Comparison of ENCODE assay signal across 10 cellular contexts in the genomic region with DNA sequence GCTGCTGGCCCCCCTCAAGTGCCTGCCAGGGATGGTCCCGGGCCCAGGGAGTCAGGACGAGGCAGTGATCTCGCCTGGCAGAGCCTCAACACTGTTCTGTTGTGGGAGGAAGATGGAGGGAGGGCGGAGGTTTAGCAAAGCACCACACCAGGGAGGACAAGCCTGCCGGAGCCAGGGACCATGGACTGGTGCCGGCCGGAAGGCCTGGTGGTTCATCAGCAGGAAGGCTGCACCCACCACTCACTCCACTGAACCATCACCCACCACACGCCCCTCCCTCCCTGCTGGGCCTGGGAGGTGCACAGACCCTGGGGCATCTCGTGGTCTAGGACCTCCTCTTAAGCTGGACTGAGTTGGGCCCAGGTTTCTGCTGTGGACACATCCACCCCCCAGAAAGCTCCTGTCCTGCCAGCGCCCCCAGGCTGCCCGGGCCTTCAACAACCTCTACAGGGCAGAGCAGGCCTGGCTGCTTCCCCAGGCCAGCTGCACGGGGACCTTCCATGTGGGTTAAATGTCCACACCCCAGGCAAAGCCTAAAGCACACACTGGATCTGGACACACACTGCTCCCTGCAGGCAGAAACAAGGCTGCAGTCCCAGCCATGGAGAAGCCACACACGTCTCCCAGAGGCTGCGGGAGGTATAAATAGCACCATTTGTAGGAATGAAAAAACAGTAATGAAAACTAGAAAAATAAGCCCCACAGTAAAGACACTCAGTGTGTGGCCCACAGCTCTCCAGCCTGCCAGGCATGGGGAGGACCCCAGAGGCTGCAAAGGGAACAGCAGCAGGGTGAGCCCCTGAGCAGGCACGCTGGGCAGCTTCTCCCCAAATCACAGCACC. TPM values are rescaled to one million over a fixed set of nuclear protein-coding genes. Genes with fewer than 3 reads are reported as not detected.
DNase-seq lines count a peak whose midpoint lies in the region; ATAC-seq, FAIRE-seq and TF ChIP-seq lines count a peak whose summit lies in the region.
"Had no signal": no experiment of that assay in that cellular context is flagged by ENCODE, and none has a peak within 500 bp of the region (broad histone marks: within the 10 kb centered on the region; RNA-seq: fewer than 3 reads in every experiment).

No MANE protein-coding gene starts in this region.

- H4K20me1 ChIP-seq in keratinocyte (ENCODE audit: control insufficient read depth, extremely low read depth, insufficient read depth, low read length) = peaks cover 14% of the 10 kb centered on the region

- ATAC-seq in Right ventricle myocardium superior (ENCODE audit: poor library complexity) = peak; percentile 60
- no peak for ATAC-seq in GM21423 (IDR thresholded peaks at IDR 0.05; ENCODE audit: unreplicated experiment)
- no peak for ATAC-seq in GM18519 (IDR thresholded peaks at IDR 0.05; ENCODE audit: low FRiP score, unreplicated experiment)
- ATAC-seq in omental fat pad (ENCODE audit: low FRiP score) = no peak

- peaks cover 9% of the 10 kb centered on the region for H3K4me1 ChIP-seq in keratinocyte (ENCODE audit: control insufficient read depth, extremely low read depth, insufficient read depth, low read length)
- H3K4me1 ChIP-seq: Caco-2 had no signal

- H3K9me1 ChIP-seq in keratinocyte (ENCODE audit: control insufficient read depth, extremely low read depth, insufficient read depth, low read length) = peaks cover 2% of the 10 kb centered on the region

- FAIRE-seq in keratinocyte (lab: Jason Lieb, UNC) (no peak), D721Med (lab: Jason Lieb, UNC) (no peak)
- FAIRE-seq: endothelial cell of umbilical vein had no signal

- peaks cover 0 to 21% of the 10 kb centered on the region in 2 experiments for H3K36me3 ChIP-seq in keratinocyte (ENCODE audit: control insufficient read depth in 2 of 2, extremely low read depth in 1 of 2, insufficient read depth in 2 of 2, low read length in 2 of 2)

- no peak overlapping the region for H3K27ac ChIP-seq in keratinocyte (ENCODE audit: control insufficient read depth, insufficient read depth, low read length)

- dilution Hi-C loops in keratinocyte (cut with MboI; ENCODE audit: extremely low pct_ligation_motif_present, low sequenced_read_pairs) = no loop called here

- peaks cover 45% of the 10 kb centered on the region for H3K79me2 ChIP-seq in keratinocyte (ENCODE audit: control insufficient read depth, insufficient read depth, low read length)

- intact Hi-C loops in Right ventricle myocardium superior (cut with DNase I) = no loop called here
- intact Hi-C loops in cardiac septum (cut with DNase I) = no loop called here

- no peak overlapping the region for H3K4me2 ChIP-seq in keratinocyte (ENCODE audit: control insufficient read depth, extremely low read depth, insufficient read depth, low read depth, low read length)

- no peaks in the 10 kb centered on the region for H3K27me3 ChIP-seq in keratinocyte (ENCODE audit: control insufficient read depth, extremely low read depth, insufficient read depth, low read length)

- TF ChIP-seq CTCF in keratinocyte (optimal IDR thresholded peaks at IDR 0.05 in 1 of 3, IDR thresholded peaks at IDR 0.05 in 1 of 3, conservative IDR thresholded peaks at IDR 0.05 in 1 of 3; ENCODE audit: extremely low read depth in 1 of 3, insufficient read depth in 2 of 3, low read length in 3 of 3) (peak in 2 of 3 experiments; percentile 13 to 33), omental fat pad (IDR thresholded peaks at IDR 0.05) (peak in 1 of 3 donors; percentile 17), D721Med (IDR thresholded peaks at IDR 0.05; ENCODE audit: insufficient read depth, missing control alignments) (no peak)

- no peak overlapping the region for H3K9ac ChIP-seq in keratinocyte (ENCODE audit: control insufficient read depth, extremely low read depth, insufficient read depth, low read length)

- DNase-seq in Right ventricle myocardium superior (peak; percentile 63), cardiac septum (ENCODE audit: low spot score) (no peak), amniotic epithelial cell (ENCODE audit: low read depth) (peak; percentile 32), keratinocyte (ENCODE audit: low read depth, low spot score) (no peak), omental fat pad (ENCODE audit: low spot score) (no peak), D721Med (ENCODE audit: insufficient read length, low spot score) (no peak)

- no peak overlapping the region for H3K4me3 ChIP-seq in keratinocyte (ENCODE audit: control insufficient read depth in 2 of 3, extremely low read depth in 1 of 3, insufficient read depth in 2 of 3, low read depth in 1 of 3, low read length in 3 of 3)

- no peaks in the 10 kb centered on the region for H3K9me3 ChIP-seq in keratinocyte (ENCODE audit: control insufficient read depth, low read depth, low read length)
- H3K9me3 ChIP-seq: Caco-2 had no signal

- H2AFZ ChIP-seq in keratinocyte (ENCODE audit: control insufficient read depth, low read length) = no peak overlapping the region

RNA-seq across cellular contexts. Expression of gene TMEM240, which starts 10.4 kb away (rescaled TPM):
- 7.5 TPM for total RNA-seq in Right ventricle myocardium superior
- 5.0 TPM for total RNA-seq in cardiac septum
- polyA plus RNA-seq in keratinocyte = 0.12 to 0.28 TPM (median 0.12 TPM) in 3 replicates
- polyA plus RNA-seq in keratinocyte (2011; ENCODE audit: low read depth) = not detected
- polyA plus RNA-seq in keratinocyte (2011; cell fraction: cytosol; rRNA removed) = 0.18 and 0.29 TPM in 2 replicates
- polyA plus RNA-seq in keratinocyte (2011; cell fraction: nucleus; rRNA removed) = 0.23 and 0.56 TPM in 2 replicates
- polyA plus RNA-seq in keratinocyte (2012; ENCODE audit: low replicate concordance) = 0.80 and 0.93 TPM in 2 replicates
- polyA minus RNA-seq in keratinocyte = not detected in 3 replicates
- polyA minus RNA-seq in keratinocyte (2011; cell fraction: cytosol; rRNA and poly(A)+ RNA removed) = not detected
- 1.1 TPM in 1 of 2 replicates, not detected in the other for polyA minus RNA-seq in keratinocyte (2011; cell fraction: nucleus; rRNA and poly(A)+ RNA removed)
- total RNA-seq in omental fat pad = 1 to 10 TPM; 2.6 to 3.5 (median 3.1) TPM

RNA-seq across cellular contexts. Expression of gene SSU72, which starts 23.9 kb away (rescaled TPM):
- total RNA-seq in Right ventricle myocardium superior (106 TPM), cardiac septum (90.7 TPM), omental fat pad (100 to 1,000 TPM in 3 of 4 donors, 10 to 100 TPM in 1; 95.7 to 130 (median 107) TPM)
- 60.2 to 147 TPM (median 79.7 TPM) in 3 replicates for polyA plus RNA-seq in keratinocyte
- 163 TPM for polyA plus RNA-seq in keratinocyte (2011; ENCODE audit: low read depth)
- 119 and 121 TPM in 2 replicates for polyA plus RNA-seq in keratinocyte (2011; cell fraction: cytosol; rRNA removed)
- polyA plus RNA-seq in keratinocyte (2011; cell fraction: nucleus; rRNA removed) = 59.6 and 59.8 TPM in 2 replicates
- polyA plus RNA-seq in keratinocyte (2012; ENCODE audit: low replicate concordance) = 129 and 156 TPM in 2 replicates
- 58.5 to 75.9 TPM (median 69.3 TPM) in 3 replicates for polyA minus RNA-seq in keratinocyte
- 145 TPM for polyA minus RNA-seq in keratinocyte (2011; cell fraction: cytosol; rRNA and poly(A)+ RNA removed)
- 29.5 and 37.0 TPM in 2 replicates for polyA minus RNA-seq in keratinocyte (2011; cell fraction: nucleus; rRNA and poly(A)+ RNA removed)

RNA-seq across cellular contexts. Expression of gene ATAD3A, which starts 38.9 kb away (rescaled TPM):
- total RNA-seq in Right ventricle myocardium superior (18.5 TPM), cardiac septum (13.7 TPM), omental fat pad (10 to 100 TPM; 17.3 to 38.5 (median 20.7) TPM)
- polyA plus RNA-seq in keratinocyte = 19.9 to 23.0 TPM (median 22.0 TPM) in 3 replicates
- polyA plus RNA-seq in keratinocyte (2011; ENCODE audit: low read depth) = 19.1 TPM
- 9.3 and 25.1 TPM in 2 replicates for polyA plus RNA-seq in keratinocyte (2011; cell fraction: cytosol; rRNA removed)
- 23.7 and 29.2 TPM in 2 replicates for polyA plus RNA-seq in keratinocyte (2011; cell fraction: nucleus; rRNA removed)
- polyA plus RNA-seq in keratinocyte (2012; ENCODE audit: low replicate concordance) = 13.5 and 40.5 TPM in 2 replicates
- 9.3 to 18.3 TPM (median 12.0 TPM) in 3 replicates for polyA minus RNA-seq in keratinocyte
- polyA minus RNA-seq in keratinocyte (2011; cell fraction: cytosol; rRNA and poly(A)+ RNA removed) = 40.3 TPM
- 15.6 and 16.5 TPM in 2 replicates for polyA minus RNA-seq in keratinocyte (2011; cell fraction: nucleus; rRNA and poly(A)+ RNA removed)

RNA-seq across cellular contexts. Expression of gene FNDC10, which starts 49.1 kb away (rescaled TPM):
- total RNA-seq in Right ventricle myocardium superior (2.0 TPM), cardiac septum (1.7 TPM), omental fat pad (1 to 10 TPM in 3 of 4 donors, not detected in 1; 1.9 to 2.6 (median 2.2) TPM)
- 1.2 to 2.8 TPM (median 2.2 TPM) in 3 replicates for polyA plus RNA-seq in keratinocyte
- polyA plus RNA-seq in keratinocyte (2011; ENCODE audit: low read depth) = 0.62 TPM
- 2.6 and 7.5 TPM in 2 replicates for polyA plus RNA-seq in keratinocyte (2011; cell fraction: cytosol; rRNA removed)
- 1.5 and 3.2 TPM in 2 replicates for polyA plus RNA-seq in keratinocyte (2011; cell fraction: nucleus; rRNA removed)
- polyA plus RNA-seq in keratinocyte (2012; ENCODE audit: low replicate concordance) = 5.9 and 6.6 TPM in 2 replicates
- polyA minus RNA-seq in keratinocyte = 1.4 to 5.3 TPM (median 1.9 TPM) in 3 replicates
- polyA minus RNA-seq in keratinocyte (2011; cell fraction: cytosol; rRNA and poly(A)+ RNA removed) = 12.9 TPM
- polyA minus RNA-seq in keratinocyte (2011; cell fraction: nucleus; rRNA and poly(A)+ RNA removed) = 1.4 and 2.6 TPM in 2 replicates

Comparison
In these comparisons a context has a peak if more than half of its experiments do, and no peak if none do; other contexts are left out.
1. DNase-seq: peak in Right ventricle myocardium superior (single experiment) and amniotic epithelial cell (single experiment); none in cardiac septum (single experiment), keratinocyte (single experiment), omental fat pad (single experiment) and D721Med (single experiment).